Comparison of ENCODE assay signal across 13 cellular contexts in genomic region chr4:111806331-111806730, GRCh38.
DNase-seq lines count a peak whose midpoint lies in the region; ATAC-seq and TF ChIP-seq lines count a peak whose summit lies in the region.
"Had no signal": no experiment of that assay in that cellular context is flagged by ENCODE, and none has a peak within 500 bp of the region (broad histone marks: within the 10 kb centered on the region; RNA-seq: fewer than 3 reads in every experiment).

No MANE protein-coding gene starts in this region.

- H3K36me3 Mint-ChIP-seq in CD8-positive, alpha-beta T cell = no peaks in the 10 kb centered on the region

- ATAC-seq in HG03135 (IDR thresholded peaks at IDR 0.05; ENCODE audit: unreplicated experiment) (no peak), GM18502 (IDR thresholded peaks at IDR 0.05; ENCODE audit: poor library complexity, unreplicated experiment) (no peak)
- no peak for ATAC-seq in CD8-positive, alpha-beta T cell
- ATAC-seq: body of pancreas had no signal

- H3K36me3 ChIP-seq in GM23248 (ENCODE audit: low read depth) (no peaks in the 10 kb centered on the region), hepatocyte (replicated peaks; ENCODE audit: insufficient read depth, low read depth) (no peaks in the 10 kb centered on the region)
- H3K36me3 ChIP-seq in CD8-positive, alpha-beta T cell (ENCODE audit: insufficient read depth, low read length) = no peaks in the 10 kb centered on the region
- H3K36me3 ChIP-seq: esophagus squamous epithelium, prostate gland had no signal

- intact Hi-C loops in CD8-positive, alpha-beta T cell (cut with DNase I, micrococcal nuclease) = no loop called here

- no peak overlapping the region for H3K27ac Mint-ChIP-seq in CD8-positive, alpha-beta T cell

- DNase-seq in GM23248 (peak; percentile 3), RWPE1 (ENCODE audit: low spot score) (peak; percentile 3), hepatocyte (ENCODE audit: low spot score) (peak; percentile 50), foreskin melanocyte (no peak)
- DNase-seq in CD8-positive, alpha-beta T cell = no peak
- DNase-seq: esophagus squamous epithelium, NCI-H526 treated with DMSO at 0.1 percent for 48 hours had no signal

- H3K79me2 ChIP-seq in GM23248 (ENCODE audit: insufficient read depth) (no peaks in the 10 kb centered on the region), hepatocyte (no peaks in the 10 kb centered on the region)

- H3K9me3 ChIP-seq in GM23248 (ENCODE audit: low read depth) (no peaks in the 10 kb centered on the region), hepatocyte (ENCODE audit: low read depth) (no peaks in the 10 kb centered on the region)
- H3K9me3 ChIP-seq in CD8-positive, alpha-beta T cell (ENCODE audit: low read length) = no peaks in the 10 kb centered on the region
- H3K9me3 ChIP-seq: body of pancreas, esophagus squamous epithelium, prostate gland had no signal

- 92 to 96% methylated on average over 5 of the region's 5 CpGs for WGBS in GM23248 (ENCODE audit: low coverage in 1 of 2, low lambda C conversion rate in 2 of 2, missing lambda C conversion rate in 2 of 2), 2 experiments
- 64% methylated on average over 5 of the region's 5 CpGs for WGBS in hepatocyte (ENCODE audit: low lambda C conversion rate, missing lambda C conversion rate)

- no peaks in the 10 kb centered on the region for H3K4me1 ChIP-seq in GM23248 (ENCODE audit: insufficient read depth)
- no peaks in the 10 kb centered on the region for H3K4me1 ChIP-seq in hepatocyte (ENCODE audit: insufficient read depth)
- no peaks in the 10 kb centered on the region for H3K4me1 ChIP-seq in CD8-positive, alpha-beta T cell (ENCODE audit: insufficient read depth, low read length)
- H3K4me1 ChIP-seq: body of pancreas, esophagus squamous epithelium, prostate gland had no signal

- no peak overlapping the region for H3K9ac ChIP-seq in GM23248
- H3K9ac ChIP-seq: KMS-11 had no signal

- no peak overlapping the region for H2AFZ ChIP-seq in GM23248
- no peak overlapping the region for H2AFZ ChIP-seq in hepatocyte

- POLR2A ChIA-PET in RWPE1 (lab: Yijun Ruan, JAX; ENCODE audit: low non-redundant PET) = no interaction called here
- POLR2A ChIA-PET in CD8-positive, alpha-beta T cell (lab: Charles Lee) = no interaction called here

- H4K20me1 ChIP-seq in GM23248 (ENCODE audit: insufficient read depth) (no peaks in the 10 kb centered on the region), hepatocyte (ENCODE audit: insufficient read depth, poor library complexity, severe bottlenecking) (no peaks in the 10 kb centered on the region)

- peak; percentile 63 for TF ChIP-seq CTCF in 22Rv1 (IDR thresholded peaks at IDR 0.05)
- TF ChIP-seq CTCF in RWPE1 (conservative IDR thresholded peaks at IDR 0.05; ENCODE audit: low read depth) = no peak
- no peak for TF ChIP-seq CTCF in hepatocyte (IDR thresholded peaks at IDR 0.05; ENCODE audit: poor library complexity)
- no peak for TF ChIP-seq CTCF in CD8-positive, alpha-beta T cell (IDR thresholded peaks at IDR 0.05)

- H3K27me3 ChIP-seq in GM23248 (replicated peaks; ENCODE audit: insufficient read depth) = no peaks in the 10 kb centered on the region
- no peaks in the 10 kb centered on the region for H3K27me3 ChIP-seq in hepatocyte
- no peaks in the 10 kb centered on the region for H3K27me3 ChIP-seq in CD8-positive, alpha-beta T cell (ENCODE audit: insufficient read depth, low read length)
- H3K27me3 ChIP-seq: body of pancreas, esophagus squamous epithelium had no signal

- H3K27me3 Mint-ChIP-seq in CD8-positive, alpha-beta T cell (ENCODE audit: low read depth) = no peaks in the 10 kb centered on the region

- in situ Hi-C loops in GM23248 (cut with MboI) = no loop called here

- CTCF ChIA-PET in RWPE1 (lab: Yijun Ruan, JAX) = interaction anchor here (0.6 kb wide), 1 partner anchor 26 kb away, joined by 3 read pairs; no protein-coding TSS in a partner anchor
- CTCF ChIA-PET in CD8-positive, alpha-beta T cell (lab: Charles Lee) = no interaction called here

- H3K4me3 ChIP-seq in GM23248 = no peak overlapping the region
- H3K4me3 ChIP-seq in hepatocyte = no peak overlapping the region
- H3K4me3 ChIP-seq in CD8-positive, alpha-beta T cell (ENCODE audit: low read depth, low read length) = no peak overlapping the region
- H3K4me3 ChIP-seq: body of pancreas, esophagus squamous epithelium, prostate gland had no signal

- peaks cover 3% of the 10 kb centered on the region for H3K9me3 Mint-ChIP-seq in CD8-positive, alpha-beta T cell

- H3K4me1 Mint-ChIP-seq in CD8-positive, alpha-beta T cell (ENCODE audit: low read depth) = no peaks in the 10 kb centered on the region

- no peaks in the 10 kb centered on the region for H3F3A ChIP-seq in GM23248 (ENCODE audit: insufficient read depth)

- H3K4me2 ChIP-seq in GM23248 (ENCODE audit: unreplicated experiment) (no peak overlapping the region), hepatocyte (no peak overlapping the region)
- H3K4me2 ChIP-seq: KMS-11 had no signal

- no peaks in the 10 kb centered on the region for H3K9me2 ChIP-seq in GM23248 (ENCODE audit: insufficient read depth)
- H3K9me2 ChIP-seq in hepatocyte (replicated peaks; ENCODE audit: insufficient read depth) = no peaks in the 10 kb centered on the region

- H3K4me3 Mint-ChIP-seq in CD8-positive, alpha-beta T cell = no peak overlapping the region

- H3K27ac ChIP-seq in 22Rv1 (no peak overlapping the region), GM23248 (no peak overlapping the region), RWPE1 (no peak overlapping the region), hepatocyte (no peak overlapping the region)
- H3K27ac ChIP-seq in CD8-positive, alpha-beta T cell (ENCODE audit: low read depth, low read length) = no peak overlapping the region
- H3K27ac ChIP-seq: body of pancreas, esophagus squamous epithelium, KMS-11, prostate gland had no signal

Comparison
In these comparisons a context has a peak if more than half of its experiments do, and no peak if none do; other contexts are left out.
1. DNase-seq: peak in GM23248 (single experiment), RWPE1 (single experiment) and hepatocyte (single experiment); none in foreskin melanocyte (single experiment) and CD8-positive, alpha-beta T cell (0 of 7).